In genomic region chr10:80468002-80468401, GRCh38 we compare ENCODE assay signal across 1 cellular context.
A peak's percentile ranks its signal among the peaks of the same experiment; 100 is the strongest.
TF ChIP-seq lines count a peak whose summit lies in the region.

No MANE protein-coding gene starts in this region.

TF ChIP-seq in HepG2, 621 proteins besides CTCF, POLR2A, EP300 and RAD21:
- TF ChIP-seq ZNF687 (CRISPR knock-in tag; IDR thresholded peaks at IDR 0.05) (peak; percentile 38), SOX13 (IDR thresholded peaks at IDR 0.05) (no peak), SOX13 (CRISPR knock-in tag; conservative IDR thresholded peaks at IDR 0.05 in 1 of 2, IDR thresholded peaks at IDR 0.05 in 1 of 2) (peak in 1 of 2 experiments; percentile 58; a peak in 1 of 4 replicates), ISL2 (CRISPR knock-in tag; IDR thresholded peaks at IDR 0.05) (no peak)
TF ChIP-seq in HepG2: peak in this region for 2.
